Comparison of ENCODE assay signal across 1 cellular context in genomic region chr11:61119055-61119454, GRCh38.
TF ChIP-seq lines count a peak whose summit lies in the region.

No MANE protein-coding gene starts in this region.

TF ChIP-seq in H1, 55 proteins besides CTCF, POLR2A, EP300 and RAD21:
- TF ChIP-seq POU5F1 (IDR thresholded peaks at IDR 0.05; ENCODE audit: low read depth, low read length) (no peak), YY1 (IDR thresholded peaks at IDR 0.05; ENCODE audit: low read depth, low read length) (no peak), CREB1 (IDR thresholded peaks at IDR 0.05) (no peak), TEAD4 (IDR thresholded peaks at IDR 0.05; ENCODE audit: low read depth, low read length) (no peak), BCL11A (IDR thresholded peaks at IDR 0.05; ENCODE audit: low read depth in 2 of 2, low read length in 2 of 2) (no peak), RXRA (IDR thresholded peaks at IDR 0.05; ENCODE audit: insufficient read depth, low read depth, low read length) (no peak)
